ENCODE assay signal across 21 cellular contexts in the genomic region with DNA sequence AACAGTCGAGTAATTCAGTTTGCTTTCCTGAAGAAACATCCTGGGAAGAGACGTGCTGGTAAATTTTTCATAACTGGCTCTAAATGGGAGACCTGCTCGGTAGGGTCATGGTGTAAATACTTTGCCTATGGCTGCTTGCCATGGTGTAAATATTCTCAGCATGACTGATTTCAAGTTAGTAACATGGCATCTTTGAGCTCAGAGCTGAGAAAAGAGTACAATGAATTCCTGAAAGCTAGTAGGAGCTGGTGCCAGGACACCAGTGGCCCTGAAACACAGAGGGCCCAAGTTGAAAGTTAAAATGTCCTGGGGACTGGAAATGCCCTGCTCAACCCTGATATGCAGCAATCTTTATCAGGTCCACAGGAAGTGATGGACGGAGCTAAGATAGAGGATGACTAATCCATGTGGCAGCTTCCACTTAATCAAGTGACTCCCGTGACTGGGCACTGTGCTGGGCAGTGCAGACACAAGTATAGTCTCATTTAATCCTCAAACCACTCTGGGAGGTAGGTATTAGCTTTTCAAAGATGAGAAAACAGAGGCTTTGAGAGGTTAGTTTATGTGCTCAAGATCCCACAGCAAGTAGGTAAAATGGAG.
DNase-seq lines count a peak whose midpoint lies in the region; ATAC-seq and FAIRE-seq lines count a peak whose summit lies in the region.
"Had no signal": no experiment of that assay in that cellular context is flagged by ENCODE, and none has a peak within 500 bp of the region (broad histone marks: within the 10 kb centered on the region; RNA-seq: fewer than 3 reads in every experiment).

No MANE protein-coding gene starts in this region.

- no peak for ATAC-seq in HG03460 (IDR thresholded peaks at IDR 0.05; ENCODE audit: unreplicated experiment)
- ATAC-seq: gastroesophageal sphincter, psoas muscle had no signal

- H3K27ac Mint-ChIP-seq in immature natural killer cell: no peak overlapping the region
- H3K27ac Mint-ChIP-seq: IgD-negative memory B cell had no signal

- no peak for FAIRE-seq in urothelium cell line (lab: Jason Lieb, UNC)
- FAIRE-seq: GM12892 had no signal

- no peaks in the 10 kb centered on the region for H3K4me1 Mint-ChIP-seq in immature natural killer cell
- H3K4me1 Mint-ChIP-seq: IgD-negative memory B cell had no signal

- peaks cover 4 to 6% (median 4%) of the 10 kb centered on the region in 3 donors for H3K27me3 Mint-ChIP-seq in immature natural killer cell (ENCODE audit: low read depth in 3 of 3)

- peak; percentile 25 for DNase-seq in HCEC 1CT
- DNase-seq in amniotic epithelial cell (ENCODE audit: low read depth): peak; percentile 50
- DNase-seq in fibroblast of peridontal ligament (ENCODE audit: extremely low read depth): peak; percentile 89
- peak; percentile 39 for DNase-seq in urothelium cell line (ENCODE audit: low spot score)
- no peak for DNase-seq in immature natural killer cell
- DNase-seq in T1000 (lab: John Stamatoyannopoulos, UW): no peak
- DNase-seq: activated CD4-positive, alpha-beta T cell treated with anti-CD3 and anti-CD28 coated beads, Interleukin-2, amount 50 U/mL, for 4 hours; activated gamma-delta T cell treated with Interleukin-2 at 50 U/mL for 16 hours; amygdala; NCI-H2081; NCI-H524; psoas muscle; stimulated activated CD4-positive, alpha-beta T cell treated with anti-CD3 and anti-CD28 coated beads, Interleukin-4, amount 100 ng/mL, for 24 hours; stomach; T-helper 1 cell; upper lobe of left lung; WERI-Rb-1 had no signal

- H3K4me3 Mint-ChIP-seq in immature natural killer cell: no peak overlapping the region

- H3K9me3 Mint-ChIP-seq in immature natural killer cell: peaks cover 0 to 2% (median 0%) of the 10 kb centered on the region in 6 donors
- H3K9me3 Mint-ChIP-seq: IgD-negative memory B cell had no signal

- H3K36me3 Mint-ChIP-seq in immature natural killer cell: no peaks in the 10 kb centered on the region
- H3K36me3 Mint-ChIP-seq: IgD-negative memory B cell had no signal

Comparison
In these comparisons a context has a peak if more than half of its experiments do, and no peak if none do; other contexts are left out.
1. DNase-seq: peak in HCEC 1CT (single experiment), amniotic epithelial cell (single experiment), fibroblast of peridontal ligament (single experiment) and urothelium cell line (single experiment); none in immature natural killer cell (0 of 3) and T1000 (single experiment).